1 cellular context compared by ENCODE assay signal in the genomic region with DNA sequence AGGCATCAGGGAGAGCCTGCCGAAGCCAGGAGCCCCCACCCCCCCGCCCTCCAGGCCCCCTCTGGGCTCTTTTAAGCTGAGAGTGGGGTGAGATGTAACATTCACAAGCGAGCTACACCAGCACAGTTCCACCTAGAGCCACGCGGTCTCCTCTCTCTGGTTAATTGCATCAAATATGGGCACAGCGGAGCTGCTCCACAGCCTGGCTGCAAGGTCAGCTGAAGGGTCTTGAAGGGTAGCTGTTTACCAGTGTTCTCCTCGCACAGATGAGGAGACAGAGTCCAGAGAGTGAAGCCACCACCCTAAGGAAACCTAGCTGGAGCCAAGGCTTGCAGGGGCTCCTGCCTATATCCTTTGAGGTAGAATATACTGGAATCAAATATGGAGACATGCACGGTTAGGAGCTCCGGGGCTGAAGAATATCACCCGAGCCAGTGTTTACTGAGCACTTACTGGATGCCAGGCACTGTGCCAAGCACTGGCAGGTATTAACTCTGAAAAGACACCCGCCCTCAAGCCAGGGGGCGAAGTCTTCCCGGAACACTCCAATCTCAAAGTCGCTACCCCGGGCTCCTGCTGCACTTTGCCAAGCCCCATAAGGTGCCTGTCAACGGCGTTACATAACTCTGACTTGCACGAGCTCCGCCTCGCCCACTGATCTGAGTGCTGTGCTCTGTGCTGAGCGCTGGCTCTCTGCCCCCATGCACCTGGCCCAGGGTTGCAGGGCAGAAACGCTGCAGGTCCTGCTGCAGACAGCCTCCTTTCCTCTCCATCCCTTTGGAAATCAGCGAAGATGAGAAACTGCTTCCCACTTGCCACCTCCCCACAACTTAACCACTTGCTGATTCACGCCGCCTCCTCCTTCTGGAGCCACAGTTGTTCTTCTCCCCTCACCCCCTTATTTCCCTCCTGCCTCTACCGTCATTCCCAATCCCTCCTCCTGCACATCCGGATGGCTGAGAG.
TF ChIP-seq lines count a peak whose summit lies in the region.

No MANE protein-coding gene starts in this region.

TF ChIP-seq in HepG2, 621 proteins besides CTCF, POLR2A, EP300 and RAD21 (continued from another document and continues in another):
- TF ChIP-seq, protein P1, sequence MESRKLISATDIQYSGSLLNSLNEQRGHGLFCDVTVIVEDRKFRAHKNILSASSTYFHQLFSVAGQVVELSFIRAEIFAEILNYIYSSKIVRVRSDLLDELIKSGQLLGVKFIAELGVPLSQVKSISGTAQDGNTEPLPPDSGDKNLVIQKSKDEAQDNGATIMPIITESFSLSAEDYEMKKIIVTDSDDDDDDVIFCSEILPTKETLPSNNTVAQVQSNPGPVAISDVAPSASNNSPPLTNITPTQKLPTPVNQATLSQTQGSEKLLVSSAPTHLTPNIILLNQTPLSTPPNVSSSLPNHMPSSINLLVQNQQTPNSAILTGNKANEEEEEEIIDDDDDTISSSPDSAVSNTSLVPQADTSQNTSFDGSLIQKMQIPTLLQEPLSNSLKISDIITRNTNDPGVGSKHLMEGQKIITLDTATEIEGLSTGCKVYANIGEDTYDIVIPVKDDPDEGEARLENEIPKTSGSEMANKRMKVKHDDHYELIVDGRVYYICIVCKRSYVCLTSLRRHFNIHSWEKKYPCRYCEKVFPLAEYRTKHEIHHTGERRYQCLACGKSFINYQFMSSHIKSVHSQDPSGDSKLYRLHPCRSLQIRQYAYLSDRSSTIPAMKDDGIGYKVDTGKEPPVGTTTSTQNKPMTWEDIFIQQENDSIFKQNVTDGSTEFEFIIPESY (CRISPR knock-in tag; IDR thresholded peaks at IDR 0.05): peak; percentile 34
- TF ChIP-seq, protein P2, sequence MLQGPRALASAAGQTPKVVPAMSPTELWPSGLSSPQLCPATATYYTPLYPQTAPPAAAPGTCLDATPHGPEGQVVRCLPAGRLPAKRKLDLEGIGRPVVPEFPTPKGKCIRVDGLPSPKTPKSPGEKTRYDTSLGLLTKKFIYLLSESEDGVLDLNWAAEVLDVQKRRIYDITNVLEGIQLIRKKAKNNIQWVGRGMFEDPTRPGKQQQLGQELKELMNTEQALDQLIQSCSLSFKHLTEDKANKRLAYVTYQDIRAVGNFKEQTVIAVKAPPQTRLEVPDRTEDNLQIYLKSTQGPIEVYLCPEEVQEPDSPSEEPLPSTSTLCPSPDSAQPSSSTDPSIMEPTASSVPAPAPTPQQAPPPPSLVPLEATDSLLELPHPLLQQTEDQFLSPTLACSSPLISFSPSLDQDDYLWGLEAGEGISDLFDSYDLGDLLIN (CRISPR knock-in tag; IDR thresholded peaks at IDR 0.05; ENCODE audit: borderline replicate concordance): no peak
- no peak for TF ChIP-seq ZNF432 (CRISPR knock-in tag; IDR thresholded peaks at IDR 0.05; ENCODE audit: borderline replicate concordance)
- TF ChIP-seq ZNF839 (CRISPR knock-in tag; IDR thresholded peaks at IDR 0.05; ENCODE audit: borderline replicate concordance): no peak
- no peak for TF ChIP-seq JUND (CRISPR knock-in tag; IDR thresholded peaks at IDR 0.05)
- no peak for TF ChIP-seq STAT5B (CRISPR knock-in tag; IDR thresholded peaks at IDR 0.05)
- TF ChIP-seq, protein P3, sequence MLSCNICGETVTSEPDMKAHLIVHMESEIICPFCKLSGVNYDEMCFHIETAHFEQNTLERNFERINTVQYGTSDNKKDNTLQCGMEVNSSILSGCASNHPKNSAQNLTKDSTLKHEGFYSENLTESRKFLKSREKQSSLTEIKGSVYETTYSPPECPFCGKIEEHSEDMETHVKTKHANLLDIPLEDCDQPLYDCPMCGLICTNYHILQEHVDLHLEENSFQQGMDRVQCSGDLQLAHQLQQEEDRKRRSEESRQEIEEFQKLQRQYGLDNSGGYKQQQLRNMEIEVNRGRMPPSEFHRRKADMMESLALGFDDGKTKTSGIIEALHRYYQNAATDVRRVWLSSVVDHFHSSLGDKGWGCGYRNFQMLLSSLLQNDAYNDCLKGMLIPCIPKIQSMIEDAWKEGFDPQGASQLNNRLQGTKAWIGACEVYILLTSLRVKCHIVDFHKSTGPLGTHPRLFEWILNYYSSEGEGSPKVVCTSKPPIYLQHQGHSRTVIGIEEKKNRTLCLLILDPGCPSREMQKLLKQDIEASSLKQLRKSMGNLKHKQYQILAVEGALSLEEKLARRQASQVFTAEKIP (CRISPR knock-in tag; IDR thresholded peaks at IDR 0.05; ENCODE audit: borderline replicate concordance): no peak
- no peak for TF ChIP-seq CHCHD3 (CRISPR knock-in tag; IDR thresholded peaks at IDR 0.05)
- TF ChIP-seq ZNF263 (CRISPR knock-in tag; IDR thresholded peaks at IDR 0.05): no peak
- TF ChIP-seq HNF4A (CRISPR knock-in tag; IDR thresholded peaks at IDR 0.05): no peak
- no peak for TF ChIP-seq MBNL3 (CRISPR knock-in tag; conservative IDR thresholded peaks at IDR 0.05)
- no peak for TF ChIP-seq STAG1 (CRISPR knock-in tag; IDR thresholded peaks at IDR 0.05)
- TF ChIP-seq, protein P4, sequence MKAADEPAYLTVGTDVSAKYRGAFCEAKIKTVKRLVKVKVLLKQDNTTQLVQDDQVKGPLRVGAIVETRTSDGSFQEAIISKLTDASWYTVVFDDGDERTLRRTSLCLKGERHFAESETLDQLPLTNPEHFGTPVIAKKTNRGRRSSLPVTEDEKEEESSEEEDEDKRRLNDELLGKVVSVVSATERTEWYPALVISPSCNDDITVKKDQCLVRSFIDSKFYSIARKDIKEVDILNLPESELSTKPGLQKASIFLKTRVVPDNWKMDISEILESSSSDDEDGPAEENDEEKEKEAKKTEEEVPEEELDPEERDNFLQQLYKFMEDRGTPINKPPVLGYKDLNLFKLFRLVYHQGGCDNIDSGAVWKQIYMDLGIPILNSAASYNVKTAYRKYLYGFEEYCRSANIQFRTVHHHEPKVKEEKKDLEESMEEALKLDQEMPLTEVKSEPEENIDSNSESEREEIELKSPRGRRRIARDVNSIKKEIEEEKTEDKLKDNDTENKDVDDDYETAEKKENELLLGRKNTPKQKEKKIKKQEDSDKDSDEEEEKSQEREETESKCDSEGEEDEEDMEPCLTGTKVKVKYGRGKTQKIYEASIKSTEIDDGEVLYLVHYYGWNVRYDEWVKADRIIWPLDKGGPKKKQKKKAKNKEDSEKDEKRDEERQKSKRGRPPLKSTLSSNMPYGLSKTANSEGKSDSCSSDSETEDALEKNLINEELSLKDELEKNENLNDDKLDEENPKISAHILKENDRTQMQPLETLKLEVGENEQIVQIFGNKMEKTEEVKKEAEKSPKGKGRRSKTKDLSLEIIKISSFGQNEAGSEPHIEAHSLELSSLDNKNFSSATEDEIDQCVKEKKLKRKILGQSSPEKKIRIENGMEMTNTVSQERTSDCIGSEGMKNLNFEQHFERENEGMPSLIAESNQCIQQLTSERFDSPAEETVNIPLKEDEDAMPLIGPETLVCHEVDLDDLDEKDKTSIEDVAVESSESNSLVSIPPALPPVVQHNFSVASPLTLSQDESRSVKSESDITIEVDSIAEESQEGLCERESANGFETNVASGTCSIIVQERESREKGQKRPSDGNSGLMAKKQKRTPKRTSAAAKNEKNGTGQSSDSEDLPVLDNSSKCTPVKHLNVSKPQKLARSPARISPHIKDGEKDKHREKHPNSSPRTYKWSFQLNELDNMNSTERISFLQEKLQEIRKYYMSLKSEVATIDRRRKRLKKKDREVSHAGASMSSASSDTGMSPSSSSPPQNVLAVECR (CRISPR knock-in tag; IDR thresholded peaks at IDR 0.05; ENCODE audit: borderline replicate concordance): 0 out of 2 replicates have a peak, but pooled peaks have one; percentile 13
- no peak for TF ChIP-seq ZBTB42 (CRISPR knock-in tag; IDR thresholded peaks at IDR 0.05)
- TF ChIP-seq, protein P5, sequence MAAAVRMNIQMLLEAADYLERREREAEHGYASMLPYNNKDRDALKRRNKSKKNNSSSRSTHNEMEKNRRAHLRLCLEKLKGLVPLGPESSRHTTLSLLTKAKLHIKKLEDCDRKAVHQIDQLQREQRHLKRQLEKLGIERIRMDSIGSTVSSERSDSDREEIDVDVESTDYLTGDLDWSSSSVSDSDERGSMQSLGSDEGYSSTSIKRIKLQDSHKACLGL (CRISPR knock-in tag; IDR thresholded peaks at IDR 0.05): no peak
- TF ChIP-seq FOXA3 (CRISPR knock-in tag; IDR thresholded peaks at IDR 0.05): no peak
- TF ChIP-seq CENPX (CRISPR knock-in tag; IDR thresholded peaks at IDR 0.05): no peak
- TF ChIP-seq KAT7 (CRISPR knock-in tag; IDR thresholded peaks at IDR 0.05; ENCODE audit: borderline replicate concordance): no peak
- no peak for TF ChIP-seq ELF4 (CRISPR knock-in tag; IDR thresholded peaks at IDR 0.05; ENCODE audit: borderline replicate concordance)
- TF ChIP-seq ZNF546 (CRISPR knock-in tag; conservative IDR thresholded peaks at IDR 0.05): no peak
- TF ChIP-seq PHF8 (CRISPR knock-in tag; IDR thresholded peaks at IDR 0.05): no peak
- TF ChIP-seq ATF1 (CRISPR knock-in tag; IDR thresholded peaks at IDR 0.05): no peak
- TF ChIP-seq, protein P6, sequence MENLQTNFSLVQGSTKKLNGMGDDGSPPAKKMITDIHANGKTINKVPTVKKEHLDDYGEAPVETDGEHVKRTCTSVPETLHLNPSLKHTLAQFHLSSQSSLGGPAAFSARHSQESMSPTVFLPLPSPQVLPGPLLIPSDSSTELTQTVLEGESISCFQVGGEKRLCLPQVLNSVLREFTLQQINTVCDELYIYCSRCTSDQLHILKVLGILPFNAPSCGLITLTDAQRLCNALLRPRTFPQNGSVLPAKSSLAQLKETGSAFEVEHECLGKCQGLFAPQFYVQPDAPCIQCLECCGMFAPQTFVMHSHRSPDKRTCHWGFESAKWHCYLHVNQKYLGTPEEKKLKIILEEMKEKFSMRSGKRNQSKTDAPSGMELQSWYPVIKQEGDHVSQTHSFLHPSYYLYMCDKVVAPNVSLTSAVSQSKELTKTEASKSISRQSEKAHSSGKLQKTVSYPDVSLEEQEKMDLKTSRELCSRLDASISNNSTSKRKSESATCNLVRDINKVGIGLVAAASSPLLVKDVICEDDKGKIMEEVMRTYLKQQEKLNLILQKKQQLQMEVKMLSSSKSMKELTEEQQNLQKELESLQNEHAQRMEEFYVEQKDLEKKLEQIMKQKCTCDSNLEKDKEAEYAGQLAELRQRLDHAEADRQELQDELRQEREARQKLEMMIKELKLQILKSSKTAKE (CRISPR knock-in tag; IDR thresholded peaks at IDR 0.05; ENCODE audit: borderline replicate concordance): no peak
- TF ChIP-seq SCMH1 (CRISPR knock-in tag; IDR thresholded peaks at IDR 0.05; ENCODE audit: borderline replicate concordance): no peak
- TF ChIP-seq, protein P7, sequence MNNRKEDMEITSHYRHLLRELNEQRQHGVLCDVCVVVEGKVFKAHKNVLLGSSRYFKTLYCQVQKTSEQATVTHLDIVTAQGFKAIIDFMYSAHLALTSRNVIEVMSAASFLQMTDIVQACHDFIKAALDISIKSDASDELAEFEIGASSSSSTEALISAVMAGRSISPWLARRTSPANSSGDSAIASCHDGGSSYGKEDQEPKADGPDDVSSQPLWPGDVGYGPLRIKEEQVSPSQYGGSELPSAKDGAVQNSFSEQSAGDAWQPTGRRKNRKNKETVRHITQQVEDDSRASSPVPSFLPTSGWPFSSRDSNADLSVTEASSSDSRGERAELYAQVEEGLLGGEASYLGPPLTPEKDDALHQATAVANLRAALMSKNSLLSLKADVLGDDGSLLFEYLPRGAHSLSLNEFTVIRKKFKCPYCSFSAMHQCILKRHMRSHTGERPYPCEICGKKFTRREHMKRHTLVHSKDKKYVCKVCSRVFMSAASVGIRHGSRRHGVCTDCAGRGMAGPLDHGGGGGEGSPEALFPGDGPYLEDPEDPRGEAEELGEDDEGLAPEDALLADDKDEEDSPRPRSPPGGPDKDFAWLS (CRISPR knock-in tag; IDR thresholded peaks at IDR 0.05; ENCODE audit: borderline replicate concordance): no peak
- TF ChIP-seq POLR2AphosphoS5 (IDR thresholded peaks at IDR 0.05; ENCODE audit: low read depth, low read length): no peak
- no peak for TF ChIP-seq ZNF747 (CRISPR knock-in tag; IDR thresholded peaks at IDR 0.05; ENCODE audit: borderline replicate concordance)
- TF ChIP-seq, protein P8, sequence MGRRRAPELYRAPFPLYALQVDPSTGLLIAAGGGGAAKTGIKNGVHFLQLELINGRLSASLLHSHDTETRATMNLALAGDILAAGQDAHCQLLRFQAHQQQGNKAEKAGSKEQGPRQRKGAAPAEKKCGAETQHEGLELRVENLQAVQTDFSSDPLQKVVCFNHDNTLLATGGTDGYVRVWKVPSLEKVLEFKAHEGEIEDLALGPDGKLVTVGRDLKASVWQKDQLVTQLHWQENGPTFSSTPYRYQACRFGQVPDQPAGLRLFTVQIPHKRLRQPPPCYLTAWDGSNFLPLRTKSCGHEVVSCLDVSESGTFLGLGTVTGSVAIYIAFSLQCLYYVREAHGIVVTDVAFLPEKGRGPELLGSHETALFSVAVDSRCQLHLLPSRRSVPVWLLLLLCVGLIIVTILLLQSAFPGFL (CRISPR knock-in tag; IDR thresholded peaks at IDR 0.05): no peak
- TF ChIP-seq, protein P9, sequence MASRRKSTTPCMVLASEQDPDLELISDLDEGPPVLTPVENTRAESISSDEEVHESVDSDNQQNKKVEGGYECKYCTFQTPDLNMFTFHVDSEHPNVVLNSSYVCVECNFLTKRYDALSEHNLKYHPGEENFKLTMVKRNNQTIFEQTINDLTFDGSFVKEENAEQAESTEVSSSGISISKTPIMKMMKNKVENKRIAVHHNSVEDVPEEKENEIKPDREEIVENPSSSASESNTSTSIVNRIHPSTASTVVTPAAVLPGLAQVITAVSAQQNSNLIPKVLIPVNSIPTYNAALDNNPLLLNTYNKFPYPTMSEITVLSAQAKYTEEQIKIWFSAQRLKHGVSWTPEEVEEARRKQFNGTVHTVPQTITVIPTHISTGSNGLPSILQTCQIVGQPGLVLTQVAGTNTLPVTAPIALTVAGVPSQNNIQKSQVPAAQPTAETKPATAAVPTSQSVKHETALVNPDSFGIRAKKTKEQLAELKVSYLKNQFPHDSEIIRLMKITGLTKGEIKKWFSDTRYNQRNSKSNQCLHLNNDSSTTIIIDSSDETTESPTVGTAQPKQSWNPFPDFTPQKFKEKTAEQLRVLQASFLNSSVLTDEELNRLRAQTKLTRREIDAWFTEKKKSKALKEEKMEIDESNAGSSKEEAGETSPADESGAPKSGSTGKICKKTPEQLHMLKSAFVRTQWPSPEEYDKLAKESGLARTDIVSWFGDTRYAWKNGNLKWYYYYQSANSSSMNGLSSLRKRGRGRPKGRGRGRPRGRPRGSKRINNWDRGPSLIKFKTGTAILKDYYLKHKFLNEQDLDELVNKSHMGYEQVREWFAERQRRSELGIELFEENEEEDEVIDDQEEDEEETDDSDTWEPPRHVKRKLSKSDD (CRISPR knock-in tag; IDR thresholded peaks at IDR 0.05; ENCODE audit: low read depth): no peak
- no peak for TF ChIP-seq RFX3 (CRISPR knock-in tag; IDR thresholded peaks at IDR 0.05)
- TF ChIP-seq, protein P10, sequence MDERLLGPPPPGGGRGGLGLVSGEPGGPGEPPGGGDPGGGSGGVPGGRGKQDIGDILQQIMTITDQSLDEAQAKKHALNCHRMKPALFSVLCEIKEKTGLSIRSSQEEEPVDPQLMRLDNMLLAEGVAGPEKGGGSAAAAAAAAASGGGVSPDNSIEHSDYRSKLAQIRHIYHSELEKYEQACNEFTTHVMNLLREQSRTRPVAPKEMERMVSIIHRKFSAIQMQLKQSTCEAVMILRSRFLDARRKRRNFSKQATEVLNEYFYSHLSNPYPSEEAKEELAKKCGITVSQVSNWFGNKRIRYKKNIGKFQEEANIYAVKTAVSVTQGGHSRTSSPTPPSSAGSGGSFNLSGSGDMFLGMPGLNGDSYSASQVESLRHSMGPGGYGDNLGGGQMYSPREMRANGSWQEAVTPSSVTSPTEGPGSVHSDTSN (CRISPR knock-in tag; IDR thresholded peaks at IDR 0.05): no peak
- TF ChIP-seq ZMYM3 (CRISPR knock-in tag; IDR thresholded peaks at IDR 0.05): 0 out of 2 replicates have a peak, but pooled peaks have one; percentile 11
- TF ChIP-seq NAIF1 (CRISPR knock-in tag; IDR thresholded peaks at IDR 0.05; ENCODE audit: borderline replicate concordance): no peak
- TF ChIP-seq ZNF230 (CRISPR knock-in tag; IDR thresholded peaks at IDR 0.05): no peak
- no peak for TF ChIP-seq POGZ (CRISPR knock-in tag; IDR thresholded peaks at IDR 0.05)
- TF ChIP-seq TCF7 (IDR thresholded peaks at IDR 0.05; ENCODE audit: low read depth): no peak
- no peak for TF ChIP-seq RFX5 (IDR thresholded peaks at IDR 0.05; ENCODE audit: low read depth, low read length)
- TF ChIP-seq NCOA1 (CRISPR knock-in tag; IDR thresholded peaks at IDR 0.05): no peak
